ENCODE assay signal across 26 cellular contexts in the genomic region with DNA sequence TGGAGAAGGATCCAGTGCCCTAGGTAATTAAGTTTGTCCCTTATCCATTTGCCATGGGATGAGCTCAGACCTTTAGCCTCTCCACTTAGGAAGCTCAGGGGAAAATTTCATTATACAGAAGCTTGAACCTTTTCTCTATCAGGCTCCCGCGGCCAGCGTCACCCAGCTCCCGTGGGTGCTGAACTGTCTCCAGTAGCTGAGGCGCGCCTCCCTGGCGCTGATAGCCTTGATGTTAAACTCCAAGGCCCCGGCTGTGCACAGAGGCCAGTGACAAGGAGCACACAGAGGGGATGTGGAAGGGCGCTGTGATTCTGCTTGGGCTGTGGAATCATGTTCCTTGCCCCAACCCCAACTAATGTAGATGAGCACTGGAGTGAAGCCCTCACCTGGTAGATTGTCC. TPM values are rescaled to one million over a fixed set of nuclear protein-coding genes. Genes with fewer than 3 reads are reported as not detected.
A peak's percentile ranks its signal among the peaks of the same experiment; 100 is the strongest.
DNase-seq lines count a peak whose midpoint lies in the region; ATAC-seq and TF ChIP-seq lines count a peak whose summit lies in the region.
"Had no signal": no experiment of that assay in that cellular context is flagged by ENCODE, and none has a peak within 500 bp of the region (broad histone marks: within the 10 kb centered on the region; RNA-seq: fewer than 3 reads in every experiment).

No MANE protein-coding gene starts in this region.

- no peak for ATAC-seq in IMR-90 (ENCODE audit: low read depth)
- ATAC-seq in activated T-cell treated with anti-CD3 and anti-CD28 coated beads, Interleukin-2, amount 50 U/mL, for 72 hours (replicated peaks in 1 of 2) = no peak
- no peak for ATAC-seq in HG02870 (IDR thresholded peaks at IDR 0.05; ENCODE audit: unreplicated experiment)
- ATAC-seq: naive thymus-derived CD4-positive, alpha-beta T cell had no signal

- H3K4me2 ChIP-seq in IMR-90 (ENCODE audit: low read depth, low read length) = no peak overlapping the region

- H3K9ac ChIP-seq in IMR-90 (ENCODE audit: low read depth, low read length) = no peak overlapping the region

- peak overlapping the region; percentile 86 for H2BK120ac ChIP-seq in IMR-90 (ENCODE audit: low read depth, low read length)

- peak overlapping the region; percentile 83; the same call in 1 of the 2 replicates for H2AK5ac ChIP-seq in IMR-90 (ENCODE audit: low read depth, low read length)

- TF ChIP-seq CTCF in IMR-90 (conservative IDR thresholded peaks at IDR 0.05; ENCODE audit: low read depth, low read length) = no peak
- TF ChIP-seq CTCF in esophagus squamous epithelium (IDR thresholded peaks at IDR 0.05) = no peak
- TF ChIP-seq CTCF in neural crest cell (conservative IDR thresholded peaks at IDR 0.05) = no peak

- peak overlapping the region; percentile 89; the same call in 2 of the 3 replicates for H2BK15ac ChIP-seq in IMR-90 (ENCODE audit: low read depth, low read length)

- in situ Hi-C loops in IMR-90 (cut with MboI; ENCODE audit: low sequenced_read_pairs) = loop anchor here (5.0 kb wide), 1 partner anchor 46 kb away; no protein-coding TSS in a partner anchor

- TF ChIP-seq POLR2A in IMR-90 (IDR thresholded peaks at IDR 0.05; ENCODE audit: low read depth, low read length) = no peak
- no peak for TF ChIP-seq POLR2A in esophagus squamous epithelium (IDR thresholded peaks at IDR 0.05)

- H2AFZ ChIP-seq in IMR-90 (replicated peaks; ENCODE audit: low read length, poor library complexity) = no peak overlapping the region

- POLR2A ChIA-PET in IMR-90 (lab: Charles Lee; ENCODE audit: unreplicated experiment) = no interaction called here

- peaks cover 37% of the 10 kb centered on the region for H3K36me3 ChIP-seq in IMR-90 (ENCODE audit: control insufficient read depth, insufficient read depth, low read length)
- H3K36me3 ChIP-seq in esophagus squamous epithelium = peaks cover 0 to 40% (median 0%) of the 10 kb centered on the region in 3 donors
- H3K36me3 ChIP-seq: suprapubic skin had no signal

- H3K79me1 ChIP-seq in IMR-90 (ENCODE audit: low read depth in 1 of 2, low read length in 2 of 2) = peaks cover 0 to 18% of the 10 kb centered on the region in 2 experiments; a peak in 3 of 4 replicates

- no peak overlapping the region for H3K4me3 ChIP-seq in IMR-90 (ENCODE audit: insufficient read depth, low read depth, low read length)
- H3K4me3 ChIP-seq in esophagus squamous epithelium = no peak overlapping the region
- H3K4me3 ChIP-seq: lung, suprapubic skin had no signal

- no peak overlapping the region for H3K4me3 Mint-ChIP-seq in neural crest cell
- no peak overlapping the region for H3K4me3 Mint-ChIP-seq in activated T-cell treated with anti-CD3 and anti-CD28 coated beads, Interleukin-2, amount 50 U/mL, for 72 hours
- H3K4me3 Mint-ChIP-seq: activated T-helper 1 cell treated with anti-CD3 and anti-CD28 coated beads, Interleukin-12 subunit alpha, Interleukin-12 subunit beta, Interleukin-2, Interleukin-4 antibody, amounts not matched to agents 30 ng/mL and 10 ng/mL and 1 ng/mL, durations not matched to agents 14 hours and 24 hours and 36 hours; CD4-positive, alpha-beta memory T cell; naive thymus-derived CD4-positive, alpha-beta T cell had no signal

- H3K23ac ChIP-seq in IMR-90 (ENCODE audit: low read depth, low read length) = no peak overlapping the region; the same call in 1 of the 2 replicates

- H2BK5ac ChIP-seq in IMR-90 (ENCODE audit: low read depth, low read length, poor library complexity, severe bottlenecking) = peak overlapping the region; percentile 21

- peak overlapping the region; percentile 73 for H3K18ac ChIP-seq in IMR-90 (ENCODE audit: low read depth, low read length)

- H3K27ac ChIP-seq in IMR-90 (ENCODE audit: insufficient read depth, low read length) (peak overlapping the region; percentile 76), esophagus squamous epithelium (peak overlapping the region; percentile 24 to 84 (median 70)), substantia nigra (ENCODE audit: low read depth, low read length, poor library complexity, severe bottlenecking) (peak overlapping the region; percentile 47)

- peaks cover 3% of the 10 kb centered on the region; the same call in 1 of the 2 replicates for H4K20me1 ChIP-seq in IMR-90 (ENCODE audit: insufficient read depth, low read length)

- H4K8ac ChIP-seq in IMR-90 (ENCODE audit: low read depth in 2 of 2, low read length in 2 of 2) = peak overlapping the region in 1 of 2 experiments; percentile 64; a peak in 1 of 4 replicates

- H2AK9ac ChIP-seq in IMR-90 (replicated peaks; ENCODE audit: low read depth, low read length, poor library complexity) = no peak overlapping the region

- intact Hi-C loops in IMR-90 (cut with micrococcal nuclease) (no loop called here), esophagus squamous epithelium (cut with DNase I) (no loop called here)

- peak overlapping the region; percentile 78 for H3K4ac ChIP-seq in IMR-90 (ENCODE audit: low read depth, low read length)

- peak overlapping the region; percentile 43 for H2BK20ac ChIP-seq in IMR-90 (ENCODE audit: low read depth, low read length)

- DNase-seq in IMR-90 (no peak), esophagus squamous epithelium (lab: John Stamatoyannopoulos, UW) (no peak), neural crest cell (ENCODE audit: low read depth, low spot score) (no peak), substantia nigra (lab: John Stamatoyannopoulos, UW) (no peak), NCI-H446 (lab: John Stamatoyannopoulos, UW) (no peak)
- DNase-seq in activated T-cell treated with anti-CD3 and anti-CD28 coated beads, Interleukin-2, amount 50 U/mL, for 72 hours = no peak
- no peak for DNase-seq in activated CD8-positive, alpha-beta memory T cell treated with anti-CD3 and anti-CD28 coated beads, Interleukin-2, amount 50 U/mL, for 48 hours
- DNase-seq: activated CD4-positive, alpha-beta T cell treated with anti-CD3 and anti-CD28 coated beads for 4 hours; activated naive CD4-positive, alpha-beta T cell treated with anti-CD3 and anti-CD28 coated beads, Interleukin-2, amount 50 U/mL, for 16 hours; aorta; CD4-positive, alpha-beta memory T cell; central memory CD4-positive, alpha-beta T cell; DMS 273 treated with DMSO at 0.1 percent for 48 hours; foreskin fibroblast; GOT3; KG1; MV-4-11; naive thymus-derived CD4-positive, alpha-beta T cell; NCI-H1694; NCI-H526; OCI-M1; SHP77 had no signal

- H3K9me1 ChIP-seq in IMR-90 (ENCODE audit: insufficient read depth, low read length) = peaks cover 33% of the 10 kb centered on the region

- dilution Hi-C loops in IMR-90 (cut with HindIII; ENCODE audit: low sequenced_read_pairs, unreplicated experiment) = no loop called here

- H4K5ac ChIP-seq in IMR-90 (ENCODE audit: low read depth, low read length) = peak overlapping the region; percentile 69

- peaks cover 28% of the 10 kb centered on the region for H3K36me3 Mint-ChIP-seq in neural crest cell (ENCODE audit: low read depth)
- no peaks in the 10 kb centered on the region for H3K36me3 Mint-ChIP-seq in activated T-cell treated with anti-CD3 and anti-CD28 coated beads, Interleukin-2, amount 50 U/mL, for 72 hours (ENCODE audit: insufficient read depth in 2 of 2)
- H3K36me3 Mint-ChIP-seq: CD4-positive, alpha-beta memory T cell had no signal

- peak overlapping the region; percentile 86; the same call in 1 of the 2 replicates for H3K14ac ChIP-seq in IMR-90 (replicated peaks; ENCODE audit: low read depth, low read length)

- BruUV-seq in IMR-90 (replicated peaks; lab: Mats Ljungman, UMichigan) = no TSS peak

- H3K27me3 ChIP-seq in IMR-90 (ENCODE audit: control insufficient read depth, insufficient read depth, low read length) = no peaks in the 10 kb centered on the region
- H3K27me3 ChIP-seq in esophagus squamous epithelium = no peaks in the 10 kb centered on the region
- H3K27me3 ChIP-seq: suprapubic skin had no signal

- H3K27ac Mint-ChIP-seq in neural crest cell (ENCODE audit: unreplicated experiment) = peak overlapping the region; percentile 95
- no peak overlapping the region for H3K27ac Mint-ChIP-seq in activated T-cell treated with anti-CD3 and anti-CD28 coated beads, Interleukin-2, amount 50 U/mL, for 72 hours
- H3K27ac Mint-ChIP-seq: activated T-helper 1 cell treated with anti-CD3 and anti-CD28 coated beads, Interleukin-12 subunit alpha, Interleukin-12 subunit beta, Interleukin-2, Interleukin-4 antibody, amounts not matched to agents 30 ng/mL and 10 ng/mL and 1 ng/mL, durations not matched to agents 14 hours and 24 hours and 36 hours; CD4-positive, alpha-beta memory T cell; naive thymus-derived CD4-positive, alpha-beta T cell had no signal

- no CpG with 5 or more reads among the region's 9 CpGs for WGBS in IMR-90 (ENCODE audit: extremely low coverage in 2 of 2, insufficient read length in 1 of 2), 2 experiments
- WGBS in esophagus squamous epithelium, 2 donors = 75 to 86% methylated on average over 5 to 6 of the region's 9 CpGs

- peaks cover 56% of the 10 kb centered on the region for H3K4me1 Mint-ChIP-seq in neural crest cell
- no peaks in the 10 kb centered on the region for H3K4me1 Mint-ChIP-seq in activated T-cell treated with anti-CD3 and anti-CD28 coated beads, Interleukin-2, amount 50 U/mL, for 72 hours (ENCODE audit: low read depth)
- H3K4me1 Mint-ChIP-seq: CD4-positive, alpha-beta memory T cell had no signal

- H3K4me1 ChIP-seq in IMR-90 (ENCODE audit: control insufficient read depth, insufficient read depth, low read length) = peaks cover 37% of the 10 kb centered on the region
- H3K4me1 ChIP-seq in esophagus squamous epithelium = peaks cover 0 to 44% (median 15%) of the 10 kb centered on the region in 3 donors
- H3K4me1 ChIP-seq: suprapubic skin had no signal

- H3K56ac ChIP-seq in IMR-90 (ENCODE audit: extremely low read depth, insufficient read depth, low read length) = no peak overlapping the region

- peak overlapping the region; percentile 86 for H4K91ac ChIP-seq in IMR-90 (ENCODE audit: insufficient read depth, low read depth, low read length)

- H3K27me3 Mint-ChIP-seq in neural crest cell (ENCODE audit: low read depth) = peaks cover 6% of the 10 kb centered on the region
- H3K27me3 Mint-ChIP-seq in activated T-cell treated with anti-CD3 and anti-CD28 coated beads, Interleukin-2, amount 50 U/mL, for 72 hours (ENCODE audit: low read depth) = no peaks in the 10 kb centered on the region

- H3K9me3 ChIP-seq in IMR-90 (ENCODE audit: control insufficient read depth, insufficient read depth, low read length) (no peaks in the 10 kb centered on the region), esophagus squamous epithelium (no peaks in the 10 kb centered on the region)
- H3K9me3 ChIP-seq: suprapubic skin had no signal

- CTCF ChIA-PET in IMR-90 (lab: Yijun Ruan, JAX) = interaction anchor here (1.9 kb wide), 1 partner anchor 11 kb away, joined by 5 read pairs; no protein-coding TSS in a partner anchor

- TF ChIP-seq RAD21 in IMR-90 (IDR thresholded peaks at IDR 0.05; ENCODE audit: low read length) = no peak

- H3K9me3 Mint-ChIP-seq in neural crest cell = no peaks in the 10 kb centered on the region
- no peaks in the 10 kb centered on the region for H3K9me3 Mint-ChIP-seq in activated T-cell treated with anti-CD3 and anti-CD28 coated beads, Interleukin-2, amount 50 U/mL, for 72 hours
- H3K9me3 Mint-ChIP-seq: activated T-helper 1 cell treated with anti-CD3 and anti-CD28 coated beads, Interleukin-12 subunit alpha, Interleukin-12 subunit beta, Interleukin-2, Interleukin-4 antibody, amounts not matched to agents 30 ng/mL and 10 ng/mL and 1 ng/mL, durations not matched to agents 14 hours and 24 hours and 36 hours; CD4-positive, alpha-beta memory T cell had no signal

RNA-seq across cellular contexts. Expression of a gene that starts 50.8 kb away (rescaled TPM):
- 43.3 and 46.4 TPM in 2 replicates for total RNA-seq in IMR-90 (2012; rRNA removed)
- 45.2 and 51.3 TPM in 2 replicates for polyA plus RNA-seq in IMR-90 (2012; rRNA removed)
- 40.6 and 48.8 TPM in 2 replicates for polyA plus RNA-seq in IMR-90 (2012; cell fraction: cytosol; rRNA removed)
- 27.6 and 54.4 TPM in 2 replicates for polyA plus RNA-seq in IMR-90 (2012; cell fraction: nucleus; rRNA removed; ENCODE audit: low replicate concordance)
- 10 to 100 TPM in 3 of 4 donors, 1 to 10 TPM in 1; 7.1 to 58.6 (median 21.4) TPM for total RNA-seq in esophagus squamous epithelium
- 90.3 and 93.5 TPM in 2 replicates for total RNA-seq in neural crest cell
- total RNA-seq in activated T-cell treated with anti-CD3 and anti-CD28 coated beads, Interleukin-2, amount 50 U/mL, for 72 hours = 1 to 10 TPM; 2.5 to 2.6 TPM
- polyA plus RNA-seq: CD4-positive, alpha-beta memory T cell had no signal
